ENCODE assay signal across 29 cellular contexts in genomic region chr9:4638968-4639367, GRCh38. TPM values are rescaled to one million over a fixed set of nuclear protein-coding genes. Genes with fewer than 3 reads are reported as not detected.
"Had no signal": no experiment of that assay in that cellular context is flagged by ENCODE, and none has a peak within 500 bp of the region (broad histone marks: within the 10 kb centered on the region; RNA-seq: fewer than 3 reads in every experiment).

No MANE protein-coding gene starts in this region.

- H3K9me3 ChIP-seq: ascending aorta, body of pancreas, MG63, SJCRH30 had no signal

- H3K9me3 Mint-ChIP-seq: activated B cell treated with CpG ODN at 0.5 μM for 24 hours; activated CD4-positive, alpha-beta T cell treated with anti-CD3 and anti-CD28 coated beads, Interleukin-2, amount 10 ng/mL, durations not matched to agents 24 days and 14 days; activated naive CD4-positive, alpha-beta T cell treated with anti-CD3 and anti-CD28 coated beads, Interleukin-2, amount 50 U/mL, for 72 hours; activated naive CD8-positive, alpha-beta T cell treated with anti-CD3 and anti-CD28 coated beads, Interleukin-2, amount 50 U/mL, for 24 hours; activated T-cell treated with anti-CD3 and anti-CD28 coated beads, Interleukin-2, amount 50 U/mL, for 4 hours had no signal

- H3K4me3 Mint-ChIP-seq: activated B cell treated with CpG ODN at 0.5 μM for 24 hours; activated CD4-positive, alpha-beta T cell treated with anti-CD3 and anti-CD28 coated beads, Interleukin-2, amount 10 ng/mL, durations not matched to agents 24 days and 14 days; activated naive CD8-positive, alpha-beta T cell treated with anti-CD3 and anti-CD28 coated beads, Interleukin-2, amount 50 U/mL, for 24 hours; activated T-cell treated with anti-CD3 and anti-CD28 coated beads, Interleukin-2, amount 50 U/mL, for 4 hours had no signal

- DNase-seq: activated B cell treated with CpG ODN at 0.5 μM for 24 hours; activated CD4-positive, alpha-beta T cell treated with anti-CD3 and anti-CD28 coated beads for 1 hour; activated CD4-positive, alpha-beta T cell treated with anti-CD3 and anti-CD28 coated beads, Interleukin-2, amount 10 ng/mL, durations not matched to agents 24 days and 14 days; activated CD4-positive, alpha-beta T cell treated with anti-CD3 and anti-CD28 coated beads, Interleukin-2, amount 50 U/mL, for 48 hours; activated CD8-positive, alpha-beta memory T cell treated with anti-CD3 and anti-CD28 coated beads for 24 hours; activated effector memory CD4-positive, alpha-beta T cell treated with anti-CD3 and anti-CD28 coated beads, Interleukin-2, amount 50 U/mL, for 16 hours; activated naive CD4-positive, alpha-beta T cell treated with Interleukin-2 at 50 U/mL for 16 hours; activated naive CD8-positive, alpha-beta T cell treated with anti-CD3 and anti-CD28 coated beads, Interleukin-2, amount 50 U/mL, for 24 hours; activated T-cell treated with anti-CD3 and anti-CD28 coated beads, Interleukin-2, amount 50 U/mL, for 4 hours; amniotic stem cell; body of pancreas; central memory CD4-positive, alpha-beta T cell; MG63; NCI-H1105; NCI-H1436; NCI-H1930; NCI-H446 treated with DMSO at 0.1 percent for 48 hours; NCI-H524 treated with DMSO at 0.1 percent for 48 hours; NCI-H774; NK-92 treated with Interleukin-12 subunit alpha and Interleukin-12 subunit beta, amount 100 ng/mL, for 24 hours; OCI-M1; Right ventricle myocardium superior; SJCRH30; SW 1271 had no signal

- H3K27me3 Mint-ChIP-seq: activated naive CD8-positive, alpha-beta T cell treated with anti-CD3 and anti-CD28 coated beads, Interleukin-2, amount 50 U/mL, for 24 hours had no signal

- H3K4me1 ChIP-seq: ascending aorta, body of pancreas, SJCRH30 had no signal

- H3K36me3 Mint-ChIP-seq: activated naive CD4-positive, alpha-beta T cell treated with anti-CD3 and anti-CD28 coated beads, Interleukin-2, amount 50 U/mL, for 72 hours had no signal

- H3K4me3 ChIP-seq: ascending aorta, body of pancreas, MG63, SJCRH30 had no signal

- H3K4me1 Mint-ChIP-seq: activated B cell treated with CpG ODN at 0.5 μM for 24 hours; activated CD4-positive, alpha-beta T cell treated with anti-CD3 and anti-CD28 coated beads, Interleukin-2, amount 10 ng/mL, durations not matched to agents 24 days and 14 days; activated naive CD8-positive, alpha-beta T cell treated with anti-CD3 and anti-CD28 coated beads, Interleukin-2, amount 50 U/mL, for 24 hours had no signal

- H3K27me3 ChIP-seq: ascending aorta, body of pancreas, MG63, SJCRH30 had no signal

- ATAC-seq: activated naive CD4-positive, alpha-beta T cell treated with anti-CD3 and anti-CD28 coated beads, Interleukin-2, amount 50 U/mL, for 72 hours; activated naive CD8-positive, alpha-beta T cell treated with anti-CD3 and anti-CD28 coated beads, Interleukin-2, amount 50 U/mL, for 24 hours; activated T-cell treated with anti-CD3 and anti-CD28 coated beads, Interleukin-2, amount 50 U/mL, for 4 hours; body of pancreas; Panc1; SK-N-SH treated with all-trans-retinoic acid at 6 μM for 48 hours had no signal

- H3K27ac ChIP-seq: ascending aorta, body of pancreas, RWPE1, SJCRH30 had no signal

- H3K27ac Mint-ChIP-seq: activated B cell treated with CpG ODN at 0.5 μM for 24 hours; activated CD4-positive, alpha-beta T cell treated with anti-CD3 and anti-CD28 coated beads, Interleukin-2, amount 10 ng/mL, durations not matched to agents 24 days and 14 days; activated naive CD8-positive, alpha-beta T cell treated with anti-CD3 and anti-CD28 coated beads, Interleukin-2, amount 50 U/mL, for 24 hours had no signal

- H3K36me3 ChIP-seq: ascending aorta, MG63, SJCRH30 had no signal

RNA-seq across cellular contexts. Expression of gene SPATA6L, which starts 27.3 kb away (rescaled TPM):
- total RNA-seq: activated CD4-positive, alpha-beta T cell treated with anti-CD3 and anti-CD28 coated beads, Interleukin-2, amount 10 ng/mL, durations not matched to agents 24 days and 14 days; ascending aorta; SJCRH30 had no signal
